Comparison of ENCODE assay signal across 26 cellular contexts in the genomic region with DNA sequence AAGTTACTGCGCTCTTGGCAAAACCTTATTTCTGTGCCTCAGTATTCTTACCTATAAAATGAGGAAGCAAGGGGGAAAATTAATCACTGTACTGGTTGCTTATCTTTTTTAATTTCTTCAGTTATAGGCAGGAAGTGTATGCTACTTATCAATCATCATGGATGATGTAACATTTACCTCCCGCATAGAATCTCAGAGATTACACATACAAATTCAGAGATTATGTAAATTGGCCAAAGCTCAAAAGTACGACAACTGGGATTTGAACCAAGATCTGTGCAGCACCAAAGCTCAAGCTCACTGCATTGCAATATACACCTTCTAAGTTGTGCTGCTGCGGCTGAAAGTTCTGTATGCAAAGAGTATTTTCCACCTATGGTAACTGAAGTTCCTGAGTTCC.
DNase-seq lines count a peak whose midpoint lies in the region; ATAC-seq, FAIRE-seq and TF ChIP-seq lines count a peak whose summit lies in the region.
"Had no signal": no experiment of that assay in that cellular context is flagged by ENCODE, and none has a peak within 500 bp of the region (broad histone marks: within the 10 kb centered on the region; RNA-seq: fewer than 3 reads in every experiment).

No MANE protein-coding gene starts in this region.

- H3F3A ChIP-seq in GM23338 (replicated peaks; ENCODE audit: low read depth), result no peaks in the 10 kb centered on the region

- H3K4me3 Mint-ChIP-seq in activated T-cell treated with anti-CD3 and anti-CD28 coated beads, Interleukin-2, amount 50 U/mL, for 4 hours, result peak overlapping the region; percentile 9
- no peak overlapping the region for H3K4me3 Mint-ChIP-seq in GM23338
- no peak overlapping the region for H3K4me3 Mint-ChIP-seq in T-helper 17 cell
- H3K4me3 Mint-ChIP-seq in HFFc6, result no peak overlapping the region
- H3K4me3 Mint-ChIP-seq: activated CD4-positive, alpha-beta T cell treated with anti-CD3 and anti-CD28 coated beads, Interleukin-2, amount 10 ng/mL, durations not matched to agents 24 days and 14 days; activated naive CD8-positive, alpha-beta T cell treated with anti-CD3 and anti-CD28 coated beads, Interleukin-2, amount 10 ng/mL, durations not matched to agents 7 days and 5 days; central memory CD8-positive, alpha-beta T cell; nephron progenitor cell had no signal

- no peak for ATAC-seq in activated T-cell treated with anti-CD3 and anti-CD28 coated beads, Interleukin-2, amount 50 U/mL, for 4 hours
- ATAC-seq in GM23338 (no peak), T-helper 17 cell (peak; percentile 33), pancreas (peak; percentile 20 to 41 (median 26)), SK-N-SH treated with all-trans-retinoic acid at 6 μM for 48 hours (no peak)
- ATAC-seq: mucosa of descending colon had no signal

- no peak overlapping the region for H2AFZ ChIP-seq in GM23338

- H3K9me2 ChIP-seq in GM23338 (ENCODE audit: insufficient read depth), result no peaks in the 10 kb centered on the region

- H3K27ac ChIP-seq in GM23338 (ENCODE audit: low read depth), result no peak overlapping the region
- no peak overlapping the region for H3K27ac ChIP-seq in pancreas
- H3K27ac ChIP-seq: HL-60, ovary, right atrium auricular region, uterus had no signal

- H3K27me3 ChIP-seq in GM23338 (ENCODE audit: insufficient read depth) (no peaks in the 10 kb centered on the region), pancreas (no peaks in the 10 kb centered on the region)
- H3K27me3 ChIP-seq: ovary, right atrium auricular region, uterus had no signal

- WGBS in pancreas, 2 donors, result 45 to 46% methylated on average over 4 of the region's 4 CpGs

- no peaks in the 10 kb centered on the region for H3K27me3 Mint-ChIP-seq in activated T-cell treated with anti-CD3 and anti-CD28 coated beads, Interleukin-2, amount 50 U/mL, for 4 hours (ENCODE audit: low read depth)
- no peaks in the 10 kb centered on the region for H3K27me3 Mint-ChIP-seq in GM23338 (ENCODE audit: insufficient read depth, low read depth, poor library complexity)
- H3K27me3 Mint-ChIP-seq in T-helper 17 cell, result no peaks in the 10 kb centered on the region
- H3K27me3 Mint-ChIP-seq in HFFc6 (ENCODE audit: insufficient read depth), result peaks cover 2% of the 10 kb centered on the region; the same call in 1 of the 2 replicates
- H3K27me3 Mint-ChIP-seq: activated CD4-positive, alpha-beta T cell treated with anti-CD3 and anti-CD28 coated beads, Interleukin-2, amount 10 ng/mL, durations not matched to agents 24 days and 14 days; activated naive CD8-positive, alpha-beta T cell treated with anti-CD3 and anti-CD28 coated beads, Interleukin-2, amount 10 ng/mL, durations not matched to agents 7 days and 5 days; central memory CD8-positive, alpha-beta T cell had no signal

- H3K4me1 ChIP-seq in GM23338 (ENCODE audit: insufficient read depth) (no peaks in the 10 kb centered on the region), pancreas (peaks cover 15 to 30% (median 19%) of the 10 kb centered on the region in 3 donors)
- H3K4me1 ChIP-seq: HAP-1, right atrium auricular region, uterus had no signal

- no peak for DNase-seq in activated T-cell treated with anti-CD3 and anti-CD28 coated beads, Interleukin-2, amount 50 U/mL, for 4 hours
- DNase-seq in activated T-cell treated with anti-CD3 and anti-CD28 coated beads, Interleukin-2, amount 50 U/mL, for 48 hours, result no peak
- DNase-seq in GM23338 (ENCODE audit: low spot score), result no peak
- no peak for DNase-seq in T-helper 17 cell
- no peak for DNase-seq in pancreas
- DNase-seq in HFFc6, result no peak
- no peak for DNase-seq in medulla oblongata (ENCODE audit: extremely low spot score)
- DNase-seq: activated CD4-positive, alpha-beta T cell treated with anti-CD3 and anti-CD28 coated beads, Interleukin-2, amount 10 ng/mL, durations not matched to agents 24 days and 14 days; activated naive CD8-positive, alpha-beta T cell treated with anti-CD3 and anti-CD28 coated beads, Interleukin-2, amount 10 ng/mL, durations not matched to agents 7 days and 5 days; C1 segment of cervical spinal cord; dermis blood vessel endothelial cell; mucosa of descending colon; NCI-H1417; NCI-H2081 treated with DMSO at 0.1 percent for 48 hours; nephron progenitor cell; ovary; SIG-M5; stimulated activated CD4-positive, alpha-beta T cell treated with anti-CD3 and anti-CD28 coated beads, Interleukin-4, amount 100 ng/mL, for 24 hours; uterus had no signal

- H3K27ac Mint-ChIP-seq in GM23338 (peak overlapping the region; percentile 50; the same call in 1 of the 2 replicates), T-helper 17 cell (peak overlapping the region; percentile 83), HFFc6 (no peak overlapping the region)
- H3K27ac Mint-ChIP-seq: activated naive CD8-positive, alpha-beta T cell treated with anti-CD3 and anti-CD28 coated beads, Interleukin-2, amount 10 ng/mL, durations not matched to agents 7 days and 5 days; nephron progenitor cell had no signal

- FAIRE-seq in pancreas (lab: Jason Lieb, UNC), result no peak
- FAIRE-seq: islet of Langerhans, TTC549 had no signal

- H3K36me3 ChIP-seq in GM23338 (ENCODE audit: insufficient read depth) (no peaks in the 10 kb centered on the region), pancreas (no peaks in the 10 kb centered on the region)
- H3K36me3 ChIP-seq: HAP-1, ovary, right atrium auricular region, uterus had no signal

- H3K4me2 ChIP-seq in GM23338, result no peak overlapping the region

- no peaks in the 10 kb centered on the region; the same call in 1 of the 2 replicates for H4K20me1 ChIP-seq in GM23338 (replicated peaks; ENCODE audit: insufficient read depth)

- H3K4me1 Mint-ChIP-seq in activated T-cell treated with anti-CD3 and anti-CD28 coated beads, Interleukin-2, amount 50 U/mL, for 4 hours (ENCODE audit: low read depth), result peaks cover 41% of the 10 kb centered on the region
- H3K4me1 Mint-ChIP-seq in GM23338 (no peaks in the 10 kb centered on the region), T-helper 17 cell (peaks cover 22% of the 10 kb centered on the region), HFFc6 (ENCODE audit: low read depth) (peaks cover 53% of the 10 kb centered on the region)
- H3K4me1 Mint-ChIP-seq: nephron progenitor cell had no signal

- H3K9me3 ChIP-seq in T-helper 17 cell (ENCODE audit: control insufficient read depth, low read length, poor library complexity, severe bottlenecking) (no peaks in the 10 kb centered on the region), pancreas (no peaks in the 10 kb centered on the region)
- H3K9me3 ChIP-seq: HAP-1, mucosa of descending colon, ovary, right atrium auricular region, uterus had no signal

- H3K79me2 ChIP-seq in GM23338 (replicated peaks; ENCODE audit: insufficient read depth), result no peaks in the 10 kb centered on the region

- intact Hi-C loops in pancreas (cut with DNase I), result loop anchor here in 2 of 3 donors (10.0 kb wide), 2 partner anchors 395 to 405 kb away; no protein-coding TSS in a partner anchor

- H3K36me3 Mint-ChIP-seq in activated T-cell treated with anti-CD3 and anti-CD28 coated beads, Interleukin-2, amount 50 U/mL, for 4 hours (ENCODE audit: insufficient read depth), result no peaks in the 10 kb centered on the region
- H3K36me3 Mint-ChIP-seq in GM23338 (ENCODE audit: low read depth) (no peaks in the 10 kb centered on the region), T-helper 17 cell (ENCODE audit: low read depth) (no peaks in the 10 kb centered on the region), HFFc6 (ENCODE audit: low read depth) (no peaks in the 10 kb centered on the region; the same call in 1 of the 2 replicates)

- H3K9me3 Mint-ChIP-seq in activated T-cell treated with anti-CD3 and anti-CD28 coated beads, Interleukin-2, amount 50 U/mL, for 4 hours, result no peaks in the 10 kb centered on the region
- H3K9me3 Mint-ChIP-seq in GM23338 (no peaks in the 10 kb centered on the region), HFFc6 (no peaks in the 10 kb centered on the region)
- H3K9me3 Mint-ChIP-seq: activated CD4-positive, alpha-beta T cell treated with anti-CD3 and anti-CD28 coated beads, Interleukin-2, amount 10 ng/mL, durations not matched to agents 24 days and 14 days; central memory CD8-positive, alpha-beta T cell; nephron progenitor cell had no signal

- TF ChIP-seq CTCF in GM23338 (conservative IDR thresholded peaks at IDR 0.05; ENCODE audit: low read depth in 2 of 2), result no peak
- no peak for TF ChIP-seq CTCF in pancreas (IDR thresholded peaks at IDR 0.05)
- no peak for TF ChIP-seq CTCF in HFFc6 (IDR thresholded peaks at IDR 0.05)

- H3K4me3 ChIP-seq in GM23338 (no peak overlapping the region), pancreas (no peak overlapping the region)
- H3K4me3 ChIP-seq: HAP-1, mucosa of descending colon, ovary, right atrium auricular region, uterus had no signal

TF ChIP-seq in GM23338, 12 proteins besides CTCF, POLR2A, EP300 and RAD21 (continues in another document):
- TF ChIP-seq EZH2 (IDR thresholded peaks at IDR 0.05; ENCODE audit: low read depth, unreplicated experiment) (no peak), CREB1 (CRISPR knock-in tag; IDR thresholded peaks at IDR 0.05; ENCODE audit: low read depth) (no peak), STAT1 (IDR thresholded peaks at IDR 0.05; ENCODE audit: unreplicated experiment) (no peak), JUNB (IDR thresholded peaks at IDR 0.05; ENCODE audit: unreplicated experiment) (no peak)

TF ChIP-seq in SK-N-SH treated with all-trans-retinoic acid at 6 μM for 48 hours, 23 proteins besides CTCF, POLR2A, EP300 and RAD21 (continues in another document):
- TF ChIP-seq ISL1 (CRISPR knock-in tag; IDR thresholded peaks at IDR 0.05) (no peak), POU6F1 (CRISPR knock-in tag; IDR thresholded peaks at IDR 0.05; ENCODE audit: borderline replicate concordance, low read depth) (no peak), ZNF565 (CRISPR knock-in tag; conservative IDR thresholded peaks at IDR 0.05; ENCODE audit: low read depth) (no peak), ARNTL (CRISPR knock-in tag; IDR thresholded peaks at IDR 0.05; ENCODE audit: borderline replicate concordance, low read depth) (no peak), PPARA (CRISPR knock-in tag; IDR thresholded peaks at IDR 0.05; ENCODE audit: borderline replicate concordance) (no peak)

Comparison
In these comparisons a context has a peak if more than half of its experiments do, and no peak if none do; other contexts are left out.
1. ATAC-seq: peak in T-helper 17 cell (single experiment) and pancreas (4 of 4); none in activated T-cell treated with anti-CD3 and anti-CD28 coated beads, Interleukin-2, amount 50 U/mL, for 4 hours (0 of 2), GM23338 (single experiment) and SK-N-SH treated with all-trans-retinoic acid at 6 μM for 48 hours (single experiment).